1 cellular context compared by ENCODE assay signal in genomic region chr3:37025562-37026335, GRCh38.
A peak's percentile ranks its signal among the peaks of the same experiment; 100 is the strongest.
TF ChIP-seq lines count a peak whose summit lies in the region.

No MANE protein-coding gene starts in this region.

TF ChIP-seq in K562, 482 proteins besides CTCF, POLR2A, EP300 and RAD21:
- TF ChIP-seq ELF4 (CRISPR knock-in tag; IDR thresholded peaks at IDR 0.05): no peak
- no peak for TF ChIP-seq TCF15 (CRISPR knock-in tag; IDR thresholded peaks at IDR 0.05)
- TF ChIP-seq NFIC (IDR thresholded peaks at IDR 0.05): 0 out of 2 replicates have a peak, but pooled peaks have one; percentile 14
- no peak for TF ChIP-seq CBFB (CRISPR knock-in tag; IDR thresholded peaks at IDR 0.05)
- TF ChIP-seq MAFF (IDR thresholded peaks at IDR 0.05; ENCODE audit: low read length): no peak
- TF ChIP-seq, protein P1, sequence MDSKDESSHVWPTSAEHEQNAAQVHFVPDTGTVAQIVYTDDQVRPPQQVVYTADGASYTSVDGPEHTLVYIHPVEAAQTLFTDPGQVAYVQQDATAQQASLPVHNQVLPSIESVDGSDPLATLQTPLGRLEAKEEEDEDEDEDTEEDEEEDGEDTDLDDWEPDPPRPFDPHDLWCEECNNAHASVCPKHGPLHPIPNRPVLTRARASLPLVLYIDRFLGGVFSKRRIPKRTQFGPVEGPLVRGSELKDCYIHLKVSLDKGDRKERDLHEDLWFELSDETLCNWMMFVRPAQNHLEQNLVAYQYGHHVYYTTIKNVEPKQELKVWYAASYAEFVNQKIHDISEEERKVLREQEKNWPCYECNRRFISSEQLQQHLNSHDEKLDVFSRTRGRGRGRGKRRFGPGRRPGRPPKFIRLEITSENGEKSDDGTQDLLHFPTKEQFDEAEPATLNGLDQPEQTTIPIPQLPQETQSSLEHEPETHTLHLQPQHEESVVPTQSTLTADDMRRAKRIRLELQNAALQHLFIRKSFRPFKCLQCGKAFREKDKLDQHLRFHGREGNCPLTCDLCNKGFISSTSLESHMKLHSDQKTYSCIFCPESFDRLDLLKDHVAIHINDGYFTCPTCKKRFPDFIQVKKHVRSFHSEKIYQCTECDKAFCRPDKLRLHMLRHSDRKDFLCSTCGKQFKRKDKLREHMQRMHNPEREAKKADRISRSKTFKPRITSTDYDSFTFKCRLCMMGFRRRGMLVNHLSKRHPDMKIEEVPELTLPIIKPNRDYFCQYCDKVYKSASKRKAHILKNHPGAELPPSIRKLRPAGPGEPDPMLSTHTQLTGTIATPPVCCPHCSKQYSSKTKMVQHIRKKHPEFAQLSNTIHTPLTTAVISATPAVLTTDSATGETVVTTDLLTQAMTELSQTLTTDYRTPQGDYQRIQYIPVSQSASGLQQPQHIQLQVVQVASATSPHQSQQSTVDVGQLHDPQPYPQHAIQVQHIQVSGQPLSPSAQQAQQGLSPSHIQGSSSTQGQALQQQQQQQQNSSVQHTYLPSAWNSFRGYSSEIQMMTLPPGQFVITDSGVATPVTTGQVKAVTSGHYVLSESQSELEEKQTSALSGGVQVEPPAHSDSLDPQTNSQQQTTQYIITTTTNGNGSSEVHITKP (IDR thresholded peaks at IDR 0.05; ENCODE audit: partially characterized antibody): peak; percentile 50
- no peak for TF ChIP-seq NFATC3 (IDR thresholded peaks at IDR 0.05)
- TF ChIP-seq JUN (IDR thresholded peaks at IDR 0.05; ENCODE audit: borderline replicate concordance, low read depth, low read length): no peak
- TF ChIP-seq JUN (CRISPR knock-in tag; IDR thresholded peaks at IDR 0.05; ENCODE audit: borderline replicate concordance): no peak
- no peak for TF ChIP-seq ZNF121 (CRISPR knock-in tag; conservative IDR thresholded peaks at IDR 0.05)
- peak; percentile 64 for TF ChIP-seq CBFA2T2 (conservative IDR thresholded peaks at IDR 0.05)
- TF ChIP-seq RBM15 (IDR thresholded peaks at IDR 0.05; ENCODE audit: insufficient read depth, low read length): no peak
- no peak for TF ChIP-seq TCF7 (IDR thresholded peaks at IDR 0.05; ENCODE audit: borderline replicate concordance)
- TF ChIP-seq NCOR1 (IDR thresholded peaks at IDR 0.05): peak; percentile 53; the same call in 1 of the 2 replicates
- TF ChIP-seq ZNF347 (CRISPR knock-in tag; IDR thresholded peaks at IDR 0.05; ENCODE audit: low read depth): no peak
- TF ChIP-seq FOXK1 (CRISPR knock-in tag; IDR thresholded peaks at IDR 0.05; ENCODE audit: borderline replicate concordance): no peak
- no peak for TF ChIP-seq MBD1 (CRISPR knock-in tag; IDR thresholded peaks at IDR 0.05)
- TF ChIP-seq TCF3 (CRISPR knock-in tag; IDR thresholded peaks at IDR 0.05): peak; percentile 44
- no peak for TF ChIP-seq ZNF785 (CRISPR knock-in tag; IDR thresholded peaks at IDR 0.05)
- TF ChIP-seq BRD4 (IDR thresholded peaks at IDR 0.05): no peak
- no peak for TF ChIP-seq YBX1 (IDR thresholded peaks at IDR 0.05)
- TF ChIP-seq, protein P2, sequence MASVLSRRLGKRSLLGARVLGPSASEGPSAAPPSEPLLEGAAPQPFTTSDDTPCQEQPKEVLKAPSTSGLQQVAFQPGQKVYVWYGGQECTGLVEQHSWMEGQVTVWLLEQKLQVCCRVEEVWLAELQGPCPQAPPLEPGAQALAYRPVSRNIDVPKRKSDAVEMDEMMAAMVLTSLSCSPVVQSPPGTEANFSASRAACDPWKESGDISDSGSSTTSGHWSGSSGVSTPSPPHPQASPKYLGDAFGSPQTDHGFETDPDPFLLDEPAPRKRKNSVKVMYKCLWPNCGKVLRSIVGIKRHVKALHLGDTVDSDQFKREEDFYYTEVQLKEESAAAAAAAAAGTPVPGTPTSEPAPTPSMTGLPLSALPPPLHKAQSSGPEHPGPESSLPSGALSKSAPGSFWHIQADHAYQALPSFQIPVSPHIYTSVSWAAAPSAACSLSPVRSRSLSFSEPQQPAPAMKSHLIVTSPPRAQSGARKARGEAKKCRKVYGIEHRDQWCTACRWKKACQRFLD (CRISPR knock-in tag; IDR thresholded peaks at IDR 0.05): no peak
- TF ChIP-seq USF1 (CRISPR knock-in tag; IDR thresholded peaks at IDR 0.05): no peak
- 0 out of 2 replicates have a peak, but pooled peaks have one; percentile 27 for TF ChIP-seq POLR2AphosphoS5 (IDR thresholded peaks at IDR 0.05; ENCODE audit: control insufficient read depth, insufficient read depth, low read depth, low read length)
- TF ChIP-seq EP400 (IDR thresholded peaks at IDR 0.05): no peak
- peak; percentile 78 for TF ChIP-seq CBFA2T3 (IDR thresholded peaks at IDR 0.05)
- TF ChIP-seq EWSR1 (IDR thresholded peaks at IDR 0.05; ENCODE audit: borderline replicate concordance, low read depth, partially characterized antibody): no peak
- TF ChIP-seq AFF4 (CRISPR knock-in tag; IDR thresholded peaks at IDR 0.05): no peak
- TF ChIP-seq FOXJ3 (CRISPR knock-in tag; IDR thresholded peaks at IDR 0.05): peak; percentile 27; the same call in 1 of the 2 replicates
- TF ChIP-seq, protein P3, sequence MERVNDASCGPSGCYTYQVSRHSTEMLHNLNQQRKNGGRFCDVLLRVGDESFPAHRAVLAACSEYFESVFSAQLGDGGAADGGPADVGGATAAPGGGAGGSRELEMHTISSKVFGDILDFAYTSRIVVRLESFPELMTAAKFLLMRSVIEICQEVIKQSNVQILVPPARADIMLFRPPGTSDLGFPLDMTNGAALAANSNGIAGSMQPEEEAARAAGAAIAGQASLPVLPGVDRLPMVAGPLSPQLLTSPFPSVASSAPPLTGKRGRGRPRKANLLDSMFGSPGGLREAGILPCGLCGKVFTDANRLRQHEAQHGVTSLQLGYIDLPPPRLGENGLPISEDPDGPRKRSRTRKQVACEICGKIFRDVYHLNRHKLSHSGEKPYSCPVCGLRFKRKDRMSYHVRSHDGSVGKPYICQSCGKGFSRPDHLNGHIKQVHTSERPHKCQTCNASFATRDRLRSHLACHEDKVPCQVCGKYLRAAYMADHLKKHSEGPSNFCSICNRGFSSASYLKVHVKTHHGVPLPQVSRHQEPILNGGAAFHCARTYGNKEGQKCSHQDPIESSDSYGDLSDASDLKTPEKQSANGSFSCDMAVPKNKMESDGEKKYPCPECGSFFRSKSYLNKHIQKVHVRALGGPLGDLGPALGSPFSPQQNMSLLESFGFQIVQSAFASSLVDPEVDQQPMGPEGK (CRISPR knock-in tag; IDR thresholded peaks at IDR 0.05; ENCODE audit: borderline replicate concordance): no peak
- TF ChIP-seq SRSF9 (IDR thresholded peaks at IDR 0.05; ENCODE audit: borderline replicate concordance, low read depth, low read length): no peak
- TF ChIP-seq TAL1 (IDR thresholded peaks at IDR 0.05): peak; percentile 82
- TF ChIP-seq HBP1 (CRISPR knock-in tag; IDR thresholded peaks at IDR 0.05): no peak
- peak; percentile 72 for TF ChIP-seq ARID1B (IDR thresholded peaks at IDR 0.05)
- no peak for TF ChIP-seq U2AF1 (optimal IDR thresholded peaks at IDR 0.05; ENCODE audit: low read depth, low read length)
- TF ChIP-seq, protein P4, sequence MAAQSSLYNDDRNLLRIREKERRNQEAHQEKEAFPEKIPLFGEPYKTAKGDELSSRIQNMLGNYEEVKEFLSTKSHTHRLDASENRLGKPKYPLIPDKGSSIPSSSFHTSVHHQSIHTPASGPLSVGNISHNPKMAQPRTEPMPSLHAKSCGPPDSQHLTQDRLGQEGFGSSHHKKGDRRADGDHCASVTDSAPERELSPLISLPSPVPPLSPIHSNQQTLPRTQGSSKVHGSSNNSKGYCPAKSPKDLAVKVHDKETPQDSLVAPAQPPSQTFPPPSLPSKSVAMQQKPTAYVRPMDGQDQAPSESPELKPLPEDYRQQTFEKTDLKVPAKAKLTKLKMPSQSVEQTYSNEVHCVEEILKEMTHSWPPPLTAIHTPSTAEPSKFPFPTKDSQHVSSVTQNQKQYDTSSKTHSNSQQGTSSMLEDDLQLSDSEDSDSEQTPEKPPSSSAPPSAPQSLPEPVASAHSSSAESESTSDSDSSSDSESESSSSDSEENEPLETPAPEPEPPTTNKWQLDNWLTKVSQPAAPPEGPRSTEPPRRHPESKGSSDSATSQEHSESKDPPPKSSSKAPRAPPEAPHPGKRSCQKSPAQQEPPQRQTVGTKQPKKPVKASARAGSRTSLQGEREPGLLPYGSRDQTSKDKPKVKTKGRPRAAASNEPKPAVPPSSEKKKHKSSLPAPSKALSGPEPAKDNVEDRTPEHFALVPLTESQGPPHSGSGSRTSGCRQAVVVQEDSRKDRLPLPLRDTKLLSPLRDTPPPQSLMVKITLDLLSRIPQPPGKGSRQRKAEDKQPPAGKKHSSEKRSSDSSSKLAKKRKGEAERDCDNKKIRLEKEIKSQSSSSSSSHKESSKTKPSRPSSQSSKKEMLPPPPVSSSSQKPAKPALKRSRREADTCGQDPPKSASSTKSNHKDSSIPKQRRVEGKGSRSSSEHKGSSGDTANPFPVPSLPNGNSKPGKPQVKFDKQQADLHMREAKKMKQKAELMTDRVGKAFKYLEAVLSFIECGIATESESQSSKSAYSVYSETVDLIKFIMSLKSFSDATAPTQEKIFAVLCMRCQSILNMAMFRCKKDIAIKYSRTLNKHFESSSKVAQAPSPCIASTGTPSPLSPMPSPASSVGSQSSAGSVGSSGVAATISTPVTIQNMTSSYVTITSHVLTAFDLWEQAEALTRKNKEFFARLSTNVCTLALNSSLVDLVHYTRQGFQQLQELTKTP (IDR thresholded peaks at IDR 0.05; ENCODE audit: low read depth in 1 of 2, partially characterized antibody in 2 of 2): no peak
- peak; percentile 56; the same call in 1 of the 2 replicates for TF ChIP-seq TEAD4 (IDR thresholded peaks at IDR 0.05; ENCODE audit: low read length)
- no peak for TF ChIP-seq TEAD4 (CRISPR knock-in tag; IDR thresholded peaks at IDR 0.05; ENCODE audit: borderline replicate concordance)
- no peak for TF ChIP-seq LCOR (CRISPR knock-in tag; IDR thresholded peaks at IDR 0.05)
- peak; percentile 21 for TF ChIP-seq CCNT2 (IDR thresholded peaks at IDR 0.05; ENCODE audit: borderline replicate concordance, extremely low read depth, insufficient read length, low read depth, low read length)
TF ChIP-seq in K562: peak in this region for 12.
